In the genomic region with DNA sequence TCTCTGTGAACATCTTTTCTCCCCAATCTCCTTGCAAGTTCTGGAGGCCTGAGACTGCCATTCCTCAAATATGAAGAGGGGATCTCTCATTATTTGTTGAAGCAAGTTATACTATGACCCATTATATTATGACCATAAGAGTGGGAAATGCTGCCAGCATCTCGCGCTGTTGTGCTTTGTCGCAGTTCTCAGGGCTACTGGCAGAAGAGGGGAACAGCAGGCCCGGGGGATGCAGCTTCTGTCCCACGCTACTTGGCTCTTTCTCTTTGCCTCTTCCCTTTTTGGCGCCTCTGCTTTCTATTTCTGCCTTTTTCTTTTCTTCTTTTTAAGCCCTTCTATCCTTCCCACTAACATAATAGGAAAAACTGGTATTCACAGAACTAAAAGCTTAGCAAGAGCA, we compare ENCODE assay signal across 12 cellular contexts.
"Had no signal": no experiment of that assay in that cellular context is flagged by ENCODE, and none has a peak within 500 bp of the region (broad histone marks: within the 10 kb centered on the region; RNA-seq: fewer than 3 reads in every experiment).

No MANE protein-coding gene starts in this region.

- H3K4me1 ChIP-seq: psoas muscle, sigmoid colon, spleen had no signal

- H3K36me3 ChIP-seq: sigmoid colon, spleen had no signal

- ATAC-seq: psoas muscle; stimulated activated naive CD8-positive, alpha-beta T cell treated with anti-CD3 and anti-CD28 coated beads, Interleukin-15, amount 100 ng/mL, for 72 hours had no signal

- H3K4me3 ChIP-seq: psoas muscle, sigmoid colon, spleen had no signal

- H3K27ac ChIP-seq: psoas muscle, sigmoid colon had no signal

- H3K27me3 ChIP-seq: sigmoid colon, spleen had no signal

- DNase-seq: activated CD4-positive, alpha-beta memory T cell treated with anti-CD3 and anti-CD28 coated beads for 36 hours; activated CD4-positive, alpha-beta T cell treated with anti-CD3 and anti-CD28 coated beads for 1 hour; activated effector memory CD4-positive, alpha-beta T cell treated with Interleukin-2 at 50 U/mL for 16 hours; activated T-cell treated with anti-CD3 and anti-CD28 coated beads, Interleukin-2, amount 50 U/mL, for 24 hours; kidney glomerular epithelial cell; psoas muscle; sigmoid colon; SK-N-SH; spleen; stimulated activated naive CD8-positive, alpha-beta T cell treated with anti-CD3 and anti-CD28 coated beads, Interleukin-15, amount 100 ng/mL, for 72 hours; T-helper 1 cell; T1000 had no signal

- H3K9me3 ChIP-seq: psoas muscle, sigmoid colon, SK-N-SH, spleen had no signal
